In genomic region chr20:21355981-21356380, GRCh38 we compare ENCODE assay signal across 1 cellular context.
TF ChIP-seq lines count a peak whose summit lies in the region.

No MANE protein-coding gene starts in this region.

TF ChIP-seq in HepG2, 621 proteins besides CTCF, POLR2A, EP300 and RAD21:
- TF ChIP-seq CEBPB (IDR thresholded peaks at IDR 0.05; ENCODE audit: borderline replicate concordance, low read depth, low read length) (peak; percentile 66; the same call in 1 of the 2 replicates), CBX2 (IDR thresholded peaks at IDR 0.05; ENCODE audit: low read depth, low read length) (no peak), CBX2 (CRISPR knock-in tag; IDR thresholded peaks at IDR 0.05; ENCODE audit: low read depth) (no peak), LCORL (IDR thresholded peaks at IDR 0.05) (0 out of 2 replicates have a peak, but pooled peaks have one; percentile 3), LCORL (CRISPR knock-in tag; IDR thresholded peaks at IDR 0.05) (no peak), ZNF550 (CRISPR knock-in tag; IDR thresholded peaks at IDR 0.05; ENCODE audit: borderline replicate concordance) (no peak), ZNF329 (CRISPR knock-in tag; IDR thresholded peaks at IDR 0.05; ENCODE audit: low read depth) (no peak)
